In genomic region chr17:12342609-12343248, GRCh38 we compare ENCODE assay signal across 8 cellular contexts.
DNase-seq lines count a peak whose midpoint lies in the region; ATAC-seq, FAIRE-seq and TF ChIP-seq lines count a peak whose summit lies in the region.
"Had no signal": no experiment of that assay in that cellular context is flagged by ENCODE, and none has a peak within 500 bp of the region (broad histone marks: within the 10 kb centered on the region; RNA-seq: fewer than 3 reads in every experiment).

No MANE protein-coding gene starts in this region.

- no peak overlapping the region for H3K27ac ChIP-seq in astrocyte (ENCODE audit: low read depth, low read length)

- no peak overlapping the region for H3K4me3 ChIP-seq in astrocyte (ENCODE audit: insufficient read depth, low read depth, low read length)

- H3K27me3 Mint-ChIP-seq in astrocyte (ENCODE audit: low read depth, unreplicated experiment) (no peaks in the 10 kb centered on the region), nephron progenitor cell (ENCODE audit: low read depth, poor library complexity) (peaks cover 7% of the 10 kb centered on the region)

- H3K36me3 ChIP-seq in astrocyte (ENCODE audit: insufficient read depth, low read length) = no peaks in the 10 kb centered on the region

- FAIRE-seq in astrocyte (lab: Jason Lieb, UNC) = no peak

- H3K4me1 ChIP-seq in astrocyte (ENCODE audit: insufficient read depth, low read length) = no peaks in the 10 kb centered on the region

- no peaks in the 10 kb centered on the region for H3K9me3 ChIP-seq in astrocyte (ENCODE audit: insufficient read depth, low read depth, low read length)

- H3K4me1 Mint-ChIP-seq in astrocyte (ENCODE audit: low read depth, unreplicated experiment) (peaks cover 2% of the 10 kb centered on the region), nephron progenitor cell (peaks cover 18% of the 10 kb centered on the region)

- H3K9ac ChIP-seq in astrocyte (ENCODE audit: low read length) = no peak overlapping the region

- H3K4me3 Mint-ChIP-seq in astrocyte (ENCODE audit: unreplicated experiment) = no peak overlapping the region
- no peak overlapping the region for H3K4me3 Mint-ChIP-seq in nephron progenitor cell

- no peaks in the 10 kb centered on the region for H3K79me2 ChIP-seq in astrocyte (ENCODE audit: insufficient read depth, low read length)

- peak; percentile 32 for DNase-seq in EH (ENCODE audit: low read depth)
- peak; percentile 25 for DNase-seq in H4 (ENCODE audit: low spot score)
- no peak for DNase-seq in astrocyte (ENCODE audit: low read depth)
- peak; percentile 52 for DNase-seq in nephron progenitor cell
- no peak for DNase-seq in SK-N-DZ (ENCODE audit: low spot score)
- DNase-seq: OCI-M1 had no signal

- H3K27ac Mint-ChIP-seq in astrocyte (ENCODE audit: unreplicated experiment) (no peak overlapping the region), nephron progenitor cell (no peak overlapping the region)

- no peaks in the 10 kb centered on the region for H3K27me3 ChIP-seq in astrocyte (ENCODE audit: insufficient read depth, low read length)

- no peaks in the 10 kb centered on the region for H3K36me3 Mint-ChIP-seq in astrocyte (ENCODE audit: low read depth, unreplicated experiment)
- H3K36me3 Mint-ChIP-seq in nephron progenitor cell (ENCODE audit: low read depth) = no peaks in the 10 kb centered on the region

- no peak overlapping the region for H3K4me2 ChIP-seq in astrocyte (ENCODE audit: low read length)

- H2AFZ ChIP-seq in astrocyte (ENCODE audit: low read depth, low read length) = no peak overlapping the region

- H4K20me1 ChIP-seq in astrocyte (ENCODE audit: insufficient read depth, low read length) = no peaks in the 10 kb centered on the region

- H3K9me3 Mint-ChIP-seq in astrocyte (ENCODE audit: unreplicated experiment) (peaks cover 2% of the 10 kb centered on the region), nephron progenitor cell (peaks cover 3% of the 10 kb centered on the region)

- ATAC-seq in HG02642 (IDR thresholded peaks at IDR 0.05; ENCODE audit: poor library complexity, unreplicated experiment) (no peak), GM18867 (IDR thresholded peaks at IDR 0.05; ENCODE audit: unreplicated experiment) (no peak)

- TF ChIP-seq CTCF in astrocyte (IDR thresholded peaks at IDR 0.05; ENCODE audit: insufficient read depth, low read depth, low read length) = peak; percentile 32
- peak; percentile 48 for TF ChIP-seq CTCF in nephron progenitor cell (IDR thresholded peaks at IDR 0.05)

Comparison
In these comparisons a context has a peak if more than half of its experiments do, and no peak if none do; other contexts are left out.
1. DNase-seq: peak in EH (single experiment), H4 (single experiment) and nephron progenitor cell (single experiment); none in astrocyte (single experiment) and SK-N-DZ (single experiment).